In the genomic region with DNA sequence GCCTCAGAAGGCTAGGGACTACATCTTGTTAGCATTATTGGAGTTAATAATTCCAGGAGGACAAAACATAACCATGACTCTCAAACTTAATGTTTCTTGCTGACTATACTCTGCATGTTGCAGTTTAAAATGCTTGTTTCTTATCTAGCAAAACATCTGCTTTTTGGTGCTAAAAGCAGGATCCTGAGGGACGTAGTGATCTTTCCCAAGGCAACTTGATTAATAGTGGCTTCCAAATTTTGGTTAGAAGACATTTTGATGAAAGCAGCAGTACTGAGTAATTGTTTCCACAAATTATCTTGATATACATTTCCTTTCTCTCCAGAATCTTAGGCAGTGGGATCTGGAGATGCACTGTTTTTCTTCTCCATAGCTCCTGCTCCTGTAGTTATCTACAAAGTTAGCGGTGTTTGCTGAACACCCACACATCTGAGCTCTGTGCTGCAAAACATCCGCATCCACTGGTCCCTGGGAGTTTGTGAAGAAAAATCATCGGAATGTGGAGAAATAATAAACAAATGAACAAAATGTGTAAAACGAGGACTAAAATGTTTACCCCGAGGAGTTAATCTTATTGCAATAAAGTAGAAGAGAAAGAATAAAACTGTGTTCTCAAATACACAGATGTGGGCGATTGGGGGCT, we compare ENCODE assay signal across 10 cellular contexts.
A peak's percentile ranks its signal among the peaks of the same experiment; 100 is the strongest.
DNase-seq lines count a peak whose midpoint lies in the region; ATAC-seq and TF ChIP-seq lines count a peak whose summit lies in the region.
"Had no signal": no experiment of that assay in that cellular context is flagged by ENCODE, and none has a peak within 500 bp of the region (broad histone marks: within the 10 kb centered on the region; RNA-seq: fewer than 3 reads in every experiment).

No MANE protein-coding gene starts in this region.

- peak overlapping the region; percentile 11; the same call in 1 of the 2 replicates for H3K4me3 ChIP-seq in MM.1S (ENCODE audit: low read length)
- H3K4me3 ChIP-seq in right lobe of liver = peak overlapping the region in 1 of 3 donors; percentile 26
- H3K4me3 ChIP-seq in effector memory CD4-positive, alpha-beta T cell (ENCODE audit: insufficient read depth, low read depth, low read length, poor library complexity, severe bottlenecking) = no peak overlapping the region

- H3K79me2 ChIP-seq in MM.1S (ENCODE audit: low read length) = no peaks in the 10 kb centered on the region

- peak; percentile 24 for DNase-seq in HCEC 1CT
- no peak for DNase-seq in MM.1S
- DNase-seq in right lobe of liver = no peak
- DNase-seq in left colon = no peak
- no peak for DNase-seq in KG1 (lab: John Stamatoyannopoulos, UW)
- no peak for DNase-seq in GM20000 (ENCODE audit: low spot score)
- DNase-seq in effector memory CD4-positive, alpha-beta T cell = no peak
- DNase-seq: NCI-H526 treated with DMSO at 0.1 percent for 48 hours, nucleus accumbens had no signal

- intact Hi-C loops in right lobe of liver (cut with DNase I) (no loop called here), left colon (cut with DNase I, micrococcal nuclease) (no loop called here)

- peak overlapping the region; percentile 56 for H2AFZ ChIP-seq in MM.1S (ENCODE audit: low read length)

- WGBS in right lobe of liver (ENCODE audit: insufficient coverage, low coverage, low lambda C conversion rate, missing lambda C conversion rate) = 43% methylated on average over 7 of the region's 7 CpGs

- TF ChIP-seq POLR2A in right lobe of liver (IDR thresholded peaks at IDR 0.05) = no peak

- no peaks in the 10 kb centered on the region for H3K9me2 ChIP-seq in MM.1S (replicated peaks; ENCODE audit: insufficient read depth, low read length)

- peak; percentile 37 for ATAC-seq in GM18517 (IDR thresholded peaks at IDR 0.05; ENCODE audit: unreplicated experiment)
- ATAC-seq in right lobe of liver = peak in 3 of 4 donors; percentile 12 to 33 (median 27)
- ATAC-seq in left colon = no peak

- H3K9me3 ChIP-seq in MM.1S (replicated peaks; ENCODE audit: insufficient read depth, low read length) = no peaks in the 10 kb centered on the region
- no peaks in the 10 kb centered on the region for H3K9me3 ChIP-seq in right lobe of liver
- no peaks in the 10 kb centered on the region for H3K9me3 ChIP-seq in effector memory CD4-positive, alpha-beta T cell (ENCODE audit: control insufficient read depth, low read length)

- H3K27ac ChIP-seq in MM.1S (ENCODE audit: low read length) = no peak overlapping the region; the same call in 1 of the 2 replicates
- H3K27ac ChIP-seq in right lobe of liver = peak overlapping the region; percentile 2 to 41 (median 8)
- no peak overlapping the region for H3K27ac ChIP-seq in effector memory CD4-positive, alpha-beta T cell (ENCODE audit: insufficient read depth, low read length, poor library complexity, severe bottlenecking)

- H3F3A ChIP-seq in MM.1S (ENCODE audit: insufficient read depth, low read length) = peaks cover 4% of the 10 kb centered on the region

- no peak overlapping the region for H3K9ac ChIP-seq in MM.1S (ENCODE audit: low read length)

- H3K36me3 ChIP-seq in MM.1S (replicated peaks; ENCODE audit: insufficient read depth, low read length) (no peaks in the 10 kb centered on the region), right lobe of liver (no peaks in the 10 kb centered on the region)
- no peaks in the 10 kb centered on the region for H3K36me3 ChIP-seq in effector memory CD4-positive, alpha-beta T cell (ENCODE audit: control insufficient read depth, insufficient read depth, low read length)

- H3K4me2 ChIP-seq in MM.1S (ENCODE audit: low read depth, low read length) = peak overlapping the region; percentile 39

- peaks cover 20% of the 10 kb centered on the region for H3K4me1 ChIP-seq in MM.1S (ENCODE audit: low read length)
- peaks cover 0 to 36% (median 10%) of the 10 kb centered on the region in 4 donors for H3K4me1 ChIP-seq in right lobe of liver
- H3K4me1 ChIP-seq in effector memory CD4-positive, alpha-beta T cell (ENCODE audit: control insufficient read depth, insufficient read depth, low read length, poor library complexity, severe bottlenecking) = no peaks in the 10 kb centered on the region

- H3K27me3 ChIP-seq in MM.1S (replicated peaks; ENCODE audit: insufficient read depth, low read length) = no peaks in the 10 kb centered on the region
- no peaks in the 10 kb centered on the region for H3K27me3 ChIP-seq in right lobe of liver
- no peaks in the 10 kb centered on the region for H3K27me3 ChIP-seq in effector memory CD4-positive, alpha-beta T cell (replicated peaks; ENCODE audit: control insufficient read depth, insufficient read depth, low read length, poor library complexity, severe bottlenecking)

- TF ChIP-seq CTCF in MM.1S (IDR thresholded peaks at IDR 0.05; ENCODE audit: low read length) = no peak
- TF ChIP-seq CTCF in right lobe of liver (IDR thresholded peaks at IDR 0.05) = no peak
- no peak for TF ChIP-seq CTCF in GM20000 (IDR thresholded peaks at IDR 0.05; ENCODE audit: extremely low read depth, missing control alignments)

- no peaks in the 10 kb centered on the region for H4K20me1 ChIP-seq in MM.1S (ENCODE audit: insufficient read depth, low read length)

Comparison
In these comparisons a context has a peak if more than half of its experiments do, and no peak if none do; other contexts are left out.
1. H3K27ac ChIP-seq: peak in right lobe of liver (3 of 3); none in MM.1S (single experiment) and effector memory CD4-positive, alpha-beta T cell (single experiment).